In the genomic region with DNA sequence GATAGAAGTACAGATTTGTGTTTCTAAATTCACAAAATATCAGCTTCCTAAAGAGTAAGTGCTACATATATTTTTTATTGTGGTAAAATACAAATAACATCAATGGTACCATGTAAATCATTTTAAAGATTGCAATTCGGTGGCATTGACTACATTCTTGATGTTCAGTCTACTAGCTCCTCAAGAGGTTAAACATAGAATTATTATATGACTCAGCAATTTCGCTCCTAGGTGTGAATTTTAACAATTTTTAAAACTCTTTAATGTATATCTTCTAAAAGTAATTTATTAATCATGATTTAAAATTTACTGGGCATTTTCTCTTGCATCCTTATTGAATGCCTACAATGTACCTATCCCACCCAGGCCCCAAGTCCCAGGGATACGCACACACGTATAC, we compare ENCODE assay signal across 36 cellular contexts.
"Had no signal": no experiment of that assay in that cellular context is flagged by ENCODE, and none has a peak within 500 bp of the region (broad histone marks: within the 10 kb centered on the region; RNA-seq: fewer than 3 reads in every experiment).

No MANE protein-coding gene starts in this region.

- FAIRE-seq: astrocyte, colon, TTC549 had no signal

- H3K4me3 ChIP-seq: adrenal gland, body of pancreas, breast epithelium had no signal

- H3K4me1 Mint-ChIP-seq: activated B cell treated with CpG ODN at 0.5 μM for 24 hours; activated CD4-positive, alpha-beta T cell treated with anti-CD3 and anti-CD28 coated beads, Interleukin-2, amount 10 ng/mL, durations not matched to agents 24 days and 14 days; activated naive CD8-positive, alpha-beta T cell treated with anti-CD3 and anti-CD28 coated beads for 36 hours; activated T-helper 17 cell treated with anti-CD3 and anti-CD28 coated beads, Interleukin-2, amount 50 U/mL, for 72 hours had no signal

- H3K9me3 Mint-ChIP-seq: activated B cell treated with CpG ODN at 0.5 μM for 24 hours; activated CD4-positive, alpha-beta memory T cell treated with anti-CD3 and anti-CD28 coated beads for 36 hours; activated CD4-positive, alpha-beta T cell treated with anti-CD3 and anti-CD28 coated beads, Interleukin-2, amount 10 ng/mL, durations not matched to agents 24 days and 14 days; activated CD8-positive, alpha-beta T cell treated with anti-CD3 and anti-CD28 coated beads for 36 hours; activated naive CD4-positive, alpha-beta T cell treated with anti-CD3 and anti-CD28 coated beads for 36 hours; activated naive CD4-positive, alpha-beta T cell treated with anti-CD3 and anti-CD28 coated beads, Interleukin-2, amount 50 U/mL, for 72 hours; activated naive CD8-positive, alpha-beta T cell treated with anti-CD3 and anti-CD28 coated beads for 36 hours; activated T-cell treated with anti-CD3 and anti-CD28 coated beads, Interleukin-2, amount 50 U/mL, for 4 hours; activated T-cell treated with anti-CD3 and anti-CD28 coated beads, Interleukin-2, amount 50 U/mL, for 72 hours; activated T-helper 1 cell treated with anti-CD3 and anti-CD28 coated beads, Interleukin-12 subunit alpha, Interleukin-12 subunit beta, Interleukin-2, Interleukin-4 antibody, amounts not matched to agents 30 ng/mL and 10 ng/mL and 1 ng/mL, durations not matched to agents 14 hours and 24 hours and 36 hours; activated T-helper 17 cell treated with anti-CD3 and anti-CD28 coated beads, Interleukin-2, amount 50 U/mL, for 72 hours; T-helper 2 cell treated with Interferon-gamma antibody and Interleukin-4, amounts not matched to agents 5 μg/mL and 100 μg/mL, for 36 hours had no signal

- H3K4me3 Mint-ChIP-seq: activated B cell treated with CpG ODN at 0.5 μM for 24 hours; activated CD4-positive, alpha-beta memory T cell treated with anti-CD3 and anti-CD28 coated beads for 36 hours; activated CD4-positive, alpha-beta T cell treated with anti-CD3 and anti-CD28 coated beads, Interleukin-2, amount 10 ng/mL, durations not matched to agents 24 days and 14 days; activated CD8-positive, alpha-beta T cell treated with anti-CD3 and anti-CD28 coated beads for 36 hours; activated naive CD4-positive, alpha-beta T cell treated with anti-CD3 and anti-CD28 coated beads for 36 hours; activated naive CD8-positive, alpha-beta T cell treated with anti-CD3 and anti-CD28 coated beads for 36 hours; activated T-cell treated with anti-CD3 and anti-CD28 coated beads, Interleukin-2, amount 50 U/mL, for 4 hours; activated T-cell treated with anti-CD3 and anti-CD28 coated beads, Interleukin-2, amount 50 U/mL, for 72 hours; activated T-helper 1 cell treated with anti-CD3 and anti-CD28 coated beads, Interleukin-12 subunit alpha, Interleukin-12 subunit beta, Interleukin-2, Interleukin-4 antibody, amounts not matched to agents 30 ng/mL and 10 ng/mL and 1 ng/mL, durations not matched to agents 14 hours and 24 hours and 36 hours; activated T-helper 17 cell treated with anti-CD3 and anti-CD28 coated beads, Interleukin-2, amount 50 U/mL, for 72 hours; T-helper 2 cell treated with Interferon-gamma antibody and Interleukin-4, amounts not matched to agents 5 μg/mL and 100 μg/mL, for 36 hours had no signal

- H3K27ac Mint-ChIP-seq: activated B cell treated with CpG ODN at 0.5 μM for 24 hours; activated CD4-positive, alpha-beta memory T cell treated with anti-CD3 and anti-CD28 coated beads for 36 hours; activated CD4-positive, alpha-beta T cell treated with anti-CD3 and anti-CD28 coated beads, Interleukin-2, amount 10 ng/mL, durations not matched to agents 24 days and 14 days; activated CD8-positive, alpha-beta T cell treated with anti-CD3 and anti-CD28 coated beads for 36 hours; activated naive CD4-positive, alpha-beta T cell treated with anti-CD3 and anti-CD28 coated beads for 36 hours; activated naive CD4-positive, alpha-beta T cell treated with anti-CD3 and anti-CD28 coated beads, Interleukin-2, amount 50 U/mL, for 72 hours; activated naive CD8-positive, alpha-beta T cell treated with anti-CD3 and anti-CD28 coated beads for 36 hours; activated T-cell treated with anti-CD3 and anti-CD28 coated beads, Interleukin-2, amount 50 U/mL, for 72 hours; activated T-helper 1 cell treated with anti-CD3 and anti-CD28 coated beads, Interleukin-12 subunit alpha, Interleukin-12 subunit beta, Interleukin-2, Interleukin-4 antibody, amounts not matched to agents 30 ng/mL and 10 ng/mL and 1 ng/mL, durations not matched to agents 14 hours and 24 hours and 36 hours; activated T-helper 17 cell treated with anti-CD3 and anti-CD28 coated beads, Interleukin-2, amount 50 U/mL, for 72 hours; T-helper 2 cell treated with Interferon-gamma antibody and Interleukin-4, amounts not matched to agents 5 μg/mL and 100 μg/mL, for 36 hours had no signal

- H3K36me3 Mint-ChIP-seq: activated CD4-positive, alpha-beta memory T cell treated with anti-CD3 and anti-CD28 coated beads for 36 hours; activated naive CD4-positive, alpha-beta T cell treated with anti-CD3 and anti-CD28 coated beads, Interleukin-2, amount 50 U/mL, for 72 hours; activated naive CD8-positive, alpha-beta T cell treated with anti-CD3 and anti-CD28 coated beads for 36 hours had no signal

- H3K27ac ChIP-seq: adrenal gland, body of pancreas, brain microvascular endothelial cell, breast epithelium, VCaP had no signal

- H3K36me3 ChIP-seq: adrenal gland, brain microvascular endothelial cell, breast epithelium had no signal

- H3K27me3 ChIP-seq: adrenal gland, body of pancreas had no signal

- H3K9me3 ChIP-seq: adrenal gland, body of pancreas, breast epithelium had no signal

- ATAC-seq: activated CD8-positive, alpha-beta T cell treated with anti-CD3 and anti-CD28 coated beads for 36 hours; activated naive CD4-positive, alpha-beta T cell treated with anti-CD3 and anti-CD28 coated beads, Interleukin-2, amount 50 U/mL, for 72 hours; activated T-cell treated with anti-CD3 and anti-CD28 coated beads, Interleukin-2, amount 50 U/mL, for 4 hours; activated T-cell treated with anti-CD3 and anti-CD28 coated beads, Interleukin-2, amount 50 U/mL, for 72 hours; activated T-helper 17 cell treated with anti-CD3 and anti-CD28 coated beads, Interleukin-2, amount 50 U/mL, for 72 hours; body of pancreas had no signal

- DNase-seq: activated B cell treated with CpG ODN at 0.5 μM for 24 hours; activated CD4-positive, alpha-beta memory T cell treated with anti-CD3 and anti-CD28 coated beads for 36 hours; activated CD4-positive, alpha-beta T cell treated with anti-CD3 and anti-CD28 coated beads for 4 hours; activated CD4-positive, alpha-beta T cell treated with anti-CD3 and anti-CD28 coated beads, Interleukin-2, amount 10 ng/mL, durations not matched to agents 24 days and 14 days; activated CD4-positive, alpha-beta T cell treated with anti-CD3 and anti-CD28 coated beads, Interleukin-2, amount 50 U/mL, for 1 hour; activated CD4-positive, alpha-beta T cell treated with anti-CD3 and anti-CD28 coated beads, Interleukin-2, amount 50 U/mL, for 4 hours; activated CD4-positive, CD25-positive, alpha-beta regulatory T cell treated with anti-CD3 and anti-CD28 coated beads, Interleukin-2, amount 50 U/mL, for 72 hours; activated CD8-positive, alpha-beta memory T cell treated with anti-CD3 and anti-CD28 coated beads, Interleukin-2, amount 50 U/mL, for 4 hours; activated CD8-positive, alpha-beta T cell treated with anti-CD3 and anti-CD28 coated beads for 36 hours; activated effector memory CD4-positive, alpha-beta T cell treated with anti-CD3 and anti-CD28 coated beads, Interleukin-2, amount 50 U/mL, for 16 hours; activated gamma-delta T cell treated with Interleukin-2 at 50 U/mL for 16 hours; activated naive CD4-positive, alpha-beta T cell; activated naive CD4-positive, alpha-beta T cell treated with anti-CD3 and anti-CD28 coated beads for 36 hours; activated naive CD4-positive, alpha-beta T cell treated with anti-CD3 and anti-CD28 coated beads, Interleukin-2, amount 50 U/mL, for 16 hours; activated naive CD8-positive, alpha-beta T cell treated with anti-CD3 and anti-CD28 coated beads for 36 hours; activated T-cell treated with anti-CD3 and anti-CD28 coated beads for 4 hours; activated T-cell treated with anti-CD3 and anti-CD28 coated beads, Interleukin-2, amount 50 U/mL, for 1 hour; activated T-cell treated with anti-CD3 and anti-CD28 coated beads, Interleukin-2, amount 50 U/mL, for 4 hours; activated T-cell treated with anti-CD3 and anti-CD28 coated beads, Interleukin-2, amount 50 U/mL, for 72 hours; adrenal gland; amniotic stem cell; aorta; body of pancreas; brain microvascular endothelial cell; central memory CD4-positive, alpha-beta T cell; T-helper 2 cell; T-helper 9 cell had no signal

- H3K4me1 ChIP-seq: adrenal gland, body of pancreas, breast epithelium had no signal
